In the genomic region with DNA sequence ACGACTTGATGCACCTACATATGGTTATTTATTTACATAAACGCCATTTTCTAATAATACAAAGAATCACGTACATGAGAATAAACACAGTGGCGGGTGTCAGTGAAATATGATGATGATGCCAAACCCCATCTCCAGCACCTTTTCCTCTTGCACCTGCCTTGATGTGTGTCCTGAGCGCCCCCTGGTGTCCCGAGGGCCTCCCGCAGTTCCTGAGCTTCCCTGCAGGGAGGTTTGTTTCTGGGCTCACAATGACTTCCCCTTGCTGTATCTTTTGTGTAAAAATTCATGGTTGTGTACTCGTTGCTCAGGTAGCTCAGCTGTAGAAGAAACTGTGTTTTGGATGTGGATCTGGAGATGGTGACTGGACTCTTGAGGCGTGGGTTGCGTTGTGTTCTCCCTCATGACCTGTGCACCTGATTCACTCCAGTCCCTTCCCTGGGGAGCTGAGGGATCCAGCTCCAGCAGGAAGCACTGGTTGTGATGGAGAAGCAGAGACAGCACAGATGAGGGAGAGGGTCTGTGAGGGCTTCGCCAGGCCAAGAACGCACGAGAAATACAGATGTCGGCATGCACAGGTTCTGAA, we compare ENCODE assay signal across 7 cellular contexts.
A peak's percentile ranks its signal among the peaks of the same experiment; 100 is the strongest.
DNase-seq lines count a peak whose midpoint lies in the region; ATAC-seq and TF ChIP-seq lines count a peak whose summit lies in the region.

No MANE protein-coding gene starts in this region.

- no peaks in the 10 kb centered on the region for H3K9me3 ChIP-seq in lower lobe of right lung

- DNase-seq in GM19238 (ENCODE audit: insufficient read length, low spot score): peak; percentile 32
- DNase-seq in NCI-H748 (lab: John Stamatoyannopoulos, UW; ENCODE audit: unreplicated experiment): peak; percentile 64
- DNase-seq in activated CD8-positive, alpha-beta memory T cell treated with anti-CD3 and anti-CD28 coated beads, Interleukin-2, amount 50 U/mL, for 24 hours (ENCODE audit: extremely low read depth): peak; percentile 9
- peak; percentile 57 for DNase-seq in lower lobe of right lung
- DNase-seq in DMS153 (lab: John Stamatoyannopoulos, UW): no peak
- DNase-seq in foreskin melanocyte: no peak

- no peak overlapping the region for H3K4me3 ChIP-seq in lower lobe of right lung

- H3K27me3 ChIP-seq in lower lobe of right lung (ENCODE audit: low read depth): no peaks in the 10 kb centered on the region

- H3K4me1 ChIP-seq in lower lobe of right lung: no peaks in the 10 kb centered on the region

- ATAC-seq in lower lobe of right lung (no peak), HG02981 (IDR thresholded peaks at IDR 0.05; ENCODE audit: unreplicated experiment) (no peak)

- peak; percentile 59 for TF ChIP-seq CTCF in lower lobe of right lung (IDR thresholded peaks at IDR 0.05)

- H3K27ac ChIP-seq in lower lobe of right lung: no peak overlapping the region

- intact Hi-C loops in lower lobe of right lung (cut with DNase I): no loop called here

- H3K36me3 ChIP-seq in lower lobe of right lung: no peaks in the 10 kb centered on the region

Comparison
In these comparisons a context has a peak if more than half of its experiments do, and no peak if none do; other contexts are left out.
1. DNase-seq: peak in GM19238 (single experiment), NCI-H748 (single experiment), activated CD8-positive, alpha-beta memory T cell treated with anti-CD3 and anti-CD28 coated beads, Interleukin-2, amount 50 U/mL, for 24 hours (single experiment) and lower lobe of right lung (single experiment); none in DMS153 (single experiment) and foreskin melanocyte (single experiment).